Comparison of ENCODE assay signal across 20 cellular contexts in the genomic region with DNA sequence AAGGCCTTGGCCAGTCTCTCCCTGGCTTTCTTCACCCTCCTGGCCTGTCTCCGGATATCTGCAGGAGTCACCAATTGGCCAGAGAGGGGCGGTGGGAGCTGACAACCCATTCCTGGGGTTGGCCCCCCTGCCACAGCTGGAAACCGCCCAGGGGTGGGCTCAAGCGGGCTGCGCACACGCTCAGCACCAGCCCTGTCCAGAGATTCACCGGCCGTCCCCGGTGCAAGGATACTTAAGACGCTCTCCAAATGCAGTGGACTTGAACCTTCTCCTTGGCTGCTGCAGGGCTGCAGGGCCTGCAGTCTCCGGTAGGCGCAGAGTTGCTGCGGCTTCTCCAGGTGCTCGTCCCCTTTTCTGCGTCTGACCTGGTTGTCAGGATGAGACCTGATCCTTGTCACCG. TPM values are rescaled to one million over a fixed set of nuclear protein-coding genes. Genes with fewer than 3 reads are reported as not detected.
"Had no signal": no experiment of that assay in that cellular context is flagged by ENCODE, and none has a peak within 500 bp of the region (broad histone marks: within the 10 kb centered on the region; RNA-seq: fewer than 3 reads in every experiment).

No MANE protein-coding gene starts in this region.

RNA-seq across cellular contexts. Expression of gene MBD3L3, which starts 2.1 kb away (rescaled TPM):
- total RNA-seq: activated naive CD4-positive, alpha-beta T cell treated with anti-CD3 and anti-CD28 coated beads for 36 hours; activated naive CD4-positive, alpha-beta T cell treated with anti-CD3 and anti-CD28 coated beads, Interleukin-2, amount 50 U/mL, for 72 hours; activated naive CD8-positive, alpha-beta T cell treated with anti-CD3 and anti-CD28 coated beads for 36 hours; activated naive CD8-positive, alpha-beta T cell treated with anti-CD3 and anti-CD28 coated beads, Interleukin-2, amount 10 ng/mL, durations not matched to agents 7 days and 5 days; activated T-cell treated with anti-CD3 and anti-CD28 coated beads, Interleukin-2, amount 50 U/mL, for 4 hours; activated T-cell treated with anti-CD3 and anti-CD28 coated beads, Interleukin-2, amount 50 U/mL, for 72 hours; activated T-helper 1 cell treated with anti-CD3 and anti-CD28 coated beads, Interleukin-12 subunit alpha, Interleukin-12 subunit beta, Interleukin-2, Interleukin-4 antibody, amounts not matched to agents 30 ng/mL and 10 ng/mL and 1 ng/mL, durations not matched to agents 14 hours and 24 hours and 36 hours; activated T-helper 17 cell treated with anti-CD3 and anti-CD28 coated beads, Interleukin-2, amount 50 U/mL, for 72 hours; activated T-helper 2 cell treated with anti-CD3 and anti-CD28 coated beads, Interferon-gamma antibody, Interleukin-2, Interleukin-4, amounts not matched to agents 10 μg/mL and 5 μg/mL and 100 μg/mL, durations not matched to agents 14 hours and 24 hours and 36 hours; adrenal gland; aorta; ascending aorta; astrocyte; body of pancreas; breast epithelium; bronchial epithelial cell; cardiac muscle cell; cerebellum; chondrocyte had no signal
- polyA plus RNA-seq: adipose tissue, adrenal gland, aorta, cardiac muscle cell had no signal

RNA-seq across cellular contexts. Expression of gene MBD3L2, which starts 7.2 kb away (rescaled TPM):
- total RNA-seq: activated naive CD4-positive, alpha-beta T cell treated with anti-CD3 and anti-CD28 coated beads for 36 hours; activated naive CD4-positive, alpha-beta T cell treated with anti-CD3 and anti-CD28 coated beads, Interleukin-2, amount 50 U/mL, for 72 hours; activated naive CD8-positive, alpha-beta T cell treated with anti-CD3 and anti-CD28 coated beads for 36 hours; activated naive CD8-positive, alpha-beta T cell treated with anti-CD3 and anti-CD28 coated beads, Interleukin-2, amount 10 ng/mL, durations not matched to agents 7 days and 5 days; activated T-cell treated with anti-CD3 and anti-CD28 coated beads, Interleukin-2, amount 50 U/mL, for 4 hours; activated T-cell treated with anti-CD3 and anti-CD28 coated beads, Interleukin-2, amount 50 U/mL, for 72 hours; activated T-helper 1 cell treated with anti-CD3 and anti-CD28 coated beads, Interleukin-12 subunit alpha, Interleukin-12 subunit beta, Interleukin-2, Interleukin-4 antibody, amounts not matched to agents 30 ng/mL and 10 ng/mL and 1 ng/mL, durations not matched to agents 14 hours and 24 hours and 36 hours; activated T-helper 17 cell treated with anti-CD3 and anti-CD28 coated beads, Interleukin-2, amount 50 U/mL, for 72 hours; activated T-helper 2 cell treated with anti-CD3 and anti-CD28 coated beads, Interferon-gamma antibody, Interleukin-2, Interleukin-4, amounts not matched to agents 10 μg/mL and 5 μg/mL and 100 μg/mL, durations not matched to agents 14 hours and 24 hours and 36 hours; adrenal gland; aorta; ascending aorta; body of pancreas; breast epithelium; bronchial epithelial cell; cardiac muscle cell; cerebellum; chondrocyte had no signal
- polyA plus RNA-seq: adipose tissue, adrenal gland, aorta, cardiac muscle cell had no signal

RNA-seq across cellular contexts. Expression of gene MBD3L4, which starts 16.4 kb away (rescaled TPM):
- total RNA-seq: activated naive CD4-positive, alpha-beta T cell treated with anti-CD3 and anti-CD28 coated beads for 36 hours; activated naive CD4-positive, alpha-beta T cell treated with anti-CD3 and anti-CD28 coated beads, Interleukin-2, amount 50 U/mL, for 72 hours; activated naive CD8-positive, alpha-beta T cell treated with anti-CD3 and anti-CD28 coated beads for 36 hours; activated naive CD8-positive, alpha-beta T cell treated with anti-CD3 and anti-CD28 coated beads, Interleukin-2, amount 10 ng/mL, durations not matched to agents 7 days and 5 days; activated T-cell treated with anti-CD3 and anti-CD28 coated beads, Interleukin-2, amount 50 U/mL, for 4 hours; activated T-cell treated with anti-CD3 and anti-CD28 coated beads, Interleukin-2, amount 50 U/mL, for 72 hours; activated T-helper 1 cell treated with anti-CD3 and anti-CD28 coated beads, Interleukin-12 subunit alpha, Interleukin-12 subunit beta, Interleukin-2, Interleukin-4 antibody, amounts not matched to agents 30 ng/mL and 10 ng/mL and 1 ng/mL, durations not matched to agents 14 hours and 24 hours and 36 hours; activated T-helper 17 cell treated with anti-CD3 and anti-CD28 coated beads, Interleukin-2, amount 50 U/mL, for 72 hours; activated T-helper 2 cell treated with anti-CD3 and anti-CD28 coated beads, Interferon-gamma antibody, Interleukin-2, Interleukin-4, amounts not matched to agents 10 μg/mL and 5 μg/mL and 100 μg/mL, durations not matched to agents 14 hours and 24 hours and 36 hours; adrenal gland; aorta; ascending aorta; astrocyte; body of pancreas; breast epithelium; bronchial epithelial cell; cardiac muscle cell; cerebellum; chondrocyte had no signal
- polyA plus RNA-seq: adipose tissue, adrenal gland, aorta, cardiac muscle cell had no signal

RNA-seq across cellular contexts. Expression of gene MBD3L5, which starts 26.0 kb away (rescaled TPM):
- total RNA-seq: activated naive CD4-positive, alpha-beta T cell treated with anti-CD3 and anti-CD28 coated beads for 36 hours; activated naive CD4-positive, alpha-beta T cell treated with anti-CD3 and anti-CD28 coated beads, Interleukin-2, amount 50 U/mL, for 72 hours; activated naive CD8-positive, alpha-beta T cell treated with anti-CD3 and anti-CD28 coated beads for 36 hours; activated naive CD8-positive, alpha-beta T cell treated with anti-CD3 and anti-CD28 coated beads, Interleukin-2, amount 10 ng/mL, durations not matched to agents 7 days and 5 days; activated T-cell treated with anti-CD3 and anti-CD28 coated beads, Interleukin-2, amount 50 U/mL, for 4 hours; activated T-cell treated with anti-CD3 and anti-CD28 coated beads, Interleukin-2, amount 50 U/mL, for 72 hours; activated T-helper 1 cell treated with anti-CD3 and anti-CD28 coated beads, Interleukin-12 subunit alpha, Interleukin-12 subunit beta, Interleukin-2, Interleukin-4 antibody, amounts not matched to agents 30 ng/mL and 10 ng/mL and 1 ng/mL, durations not matched to agents 14 hours and 24 hours and 36 hours; activated T-helper 17 cell treated with anti-CD3 and anti-CD28 coated beads, Interleukin-2, amount 50 U/mL, for 72 hours; activated T-helper 2 cell treated with anti-CD3 and anti-CD28 coated beads, Interferon-gamma antibody, Interleukin-2, Interleukin-4, amounts not matched to agents 10 μg/mL and 5 μg/mL and 100 μg/mL, durations not matched to agents 14 hours and 24 hours and 36 hours; adrenal gland; aorta; ascending aorta; astrocyte; body of pancreas; breast epithelium; bronchial epithelial cell; cardiac muscle cell; cerebellum; chondrocyte had no signal
- polyA plus RNA-seq: adipose tissue, adrenal gland, aorta, cardiac muscle cell had no signal
